ENCODE assay signal across 21 cellular contexts in genomic region chr1:205108464-205108863, GRCh38.
"Had no signal": no experiment of that assay in that cellular context is flagged by ENCODE, and none has a peak within 500 bp of the region (broad histone marks: within the 10 kb centered on the region; RNA-seq: fewer than 3 reads in every experiment).

No MANE protein-coding gene starts in this region.

- H3K27ac Mint-ChIP-seq: activated B cell treated with CpG ODN at 0.5 μM for 24 hours; activated naive CD8-positive, alpha-beta T cell treated with anti-CD3 and anti-CD28 coated beads, Interleukin-2, amount 10 ng/mL, durations not matched to agents 7 days and 5 days; dendritic cell treated with granulocyte-macrophage colony-stimulating factor and Interleukin-4, amounts not matched to agents 40 ng/mL and 50 ng/mL, for 4 days; nephron progenitor cell had no signal

- H3K27ac ChIP-seq: esophagus muscularis mucosa, left lung, sigmoid colon, transverse colon, uterus had no signal

- H3K4me3 Mint-ChIP-seq: activated B cell treated with CpG ODN at 0.5 μM for 24 hours; activated naive CD8-positive, alpha-beta T cell treated with anti-CD3 and anti-CD28 coated beads, Interleukin-2, amount 10 ng/mL, durations not matched to agents 7 days and 5 days; dendritic cell treated with granulocyte-macrophage colony-stimulating factor and Interleukin-4, amounts not matched to agents 40 ng/mL and 50 ng/mL, for 4 days; nephron progenitor cell had no signal

- H3K9me3 Mint-ChIP-seq: activated B cell treated with CpG ODN at 0.5 μM for 24 hours; activated naive CD8-positive, alpha-beta T cell treated with anti-CD3 and anti-CD28 coated beads, Interleukin-2, amount 10 ng/mL, durations not matched to agents 7 days and 5 days; dendritic cell treated with granulocyte-macrophage colony-stimulating factor and Interleukin-4, amounts not matched to agents 40 ng/mL and 50 ng/mL, for 4 days; nephron progenitor cell had no signal

- H3K27me3 Mint-ChIP-seq: activated B cell treated with CpG ODN at 0.5 μM for 24 hours; activated naive CD8-positive, alpha-beta T cell treated with anti-CD3 and anti-CD28 coated beads, Interleukin-2, amount 10 ng/mL, durations not matched to agents 7 days and 5 days; dendritic cell treated with granulocyte-macrophage colony-stimulating factor and Interleukin-4, amounts not matched to agents 40 ng/mL and 50 ng/mL, for 4 days had no signal

- DNase-seq: activated B cell treated with CpG ODN at 0.5 μM for 24 hours; activated CD4-positive, alpha-beta T cell treated with anti-CD3 and anti-CD28 coated beads for 4 hours; activated CD8-positive, alpha-beta memory T cell treated with anti-CD3 and anti-CD28 coated beads, Interleukin-2, amount 50 U/mL, for 4 hours; activated gamma-delta T cell treated with Interleukin-2 at 50 U/mL for 16 hours; activated naive CD8-positive, alpha-beta T cell treated with anti-CD3 and anti-CD28 coated beads, Interleukin-2, amount 10 ng/mL, durations not matched to agents 7 days and 5 days; aorta; cerebellar nuclear complex; effector memory CD4-positive, alpha-beta T cell; foreskin fibroblast; left lung; midbrain; nephron progenitor cell; nucleus accumbens; sigmoid colon; stimulated activated CD4-positive, alpha-beta T cell treated with anti-CD3 and anti-CD28 coated beads, Interleukin-1b, Interleukin-23, amount 100 ng/mL, for 48 hours; stimulated activated naive CD8-positive, alpha-beta T cell treated with anti-CD3 and anti-CD28 coated beads, Interleukin-15, Interleukin-2, amounts not matched to agents 100 U/mL and 50 U/mL, for 24 hours; substantia nigra; transverse colon; uterus had no signal

- H3K4me1 Mint-ChIP-seq: nephron progenitor cell had no signal

- ATAC-seq: left lung; stimulated activated naive CD8-positive, alpha-beta T cell treated with anti-CD3 and anti-CD28 coated beads, Interleukin-15, Interleukin-2, amounts not matched to agents 100 U/mL and 50 U/mL, for 24 hours had no signal
